8 cellular contexts compared by ENCODE assay signal in the genomic region with DNA sequence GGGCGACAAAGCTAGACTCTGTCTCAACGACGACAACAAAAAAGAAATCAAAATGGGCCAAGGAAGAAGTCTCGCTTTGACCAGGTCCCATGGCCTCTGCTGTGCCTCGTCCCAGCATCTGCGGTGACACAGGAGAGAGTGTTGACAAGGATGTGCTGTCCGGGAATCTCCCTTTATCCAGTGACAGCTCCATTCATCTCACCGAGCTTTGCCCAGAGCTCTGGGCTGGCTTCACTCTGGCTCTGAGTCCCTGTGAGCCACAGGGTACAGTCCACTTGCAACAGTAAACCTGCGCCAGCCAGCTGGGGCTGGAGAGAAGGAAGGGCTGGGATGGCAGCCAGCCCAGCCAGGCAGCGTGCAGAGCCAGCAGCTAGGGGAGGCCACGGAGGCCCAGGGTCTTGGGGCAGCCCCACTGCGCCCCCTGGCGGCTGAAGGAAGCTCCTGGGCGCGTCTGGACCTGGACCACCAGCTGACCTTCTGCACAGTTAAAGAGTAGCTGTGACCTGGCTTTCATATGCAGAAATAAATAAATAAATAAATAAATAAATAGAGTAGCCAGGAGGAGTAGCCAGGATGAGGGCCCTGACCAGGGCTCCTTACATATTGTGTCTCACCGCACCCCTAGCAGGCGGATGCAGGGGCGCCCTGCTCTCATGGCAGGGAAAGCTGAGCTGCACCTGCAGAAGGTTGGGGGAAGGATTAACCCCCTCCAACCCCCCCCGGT. TPM values are rescaled to one million over a fixed set of nuclear protein-coding genes. Genes with fewer than 3 reads are reported as not detected.
DNase-seq lines count a peak whose midpoint lies in the region; ATAC-seq, FAIRE-seq and TF ChIP-seq lines count a peak whose summit lies in the region.

No MANE protein-coding gene starts in this region.

- ATAC-seq in HG03108 (IDR thresholded peaks at IDR 0.05; ENCODE audit: unreplicated experiment) (peak; percentile 66), lower lobe of right lung (peak; percentile 97 to 98), HG03159 (IDR thresholded peaks at IDR 0.05; ENCODE audit: unreplicated experiment) (no peak)

- peaks cover under 1% of the 10 kb centered on the region for H3K36me3 ChIP-seq in lower lobe of right lung

- H3K27me3 ChIP-seq in lower lobe of right lung (ENCODE audit: low read depth) = no peaks in the 10 kb centered on the region

- no peaks in the 10 kb centered on the region for H3K9me3 ChIP-seq in lower lobe of right lung

- no peak overlapping the region for H3K4me3 ChIP-seq in lower lobe of right lung

- intact Hi-C loops in lower lobe of right lung (cut with DNase I) = no loop called here

- H3K27ac ChIP-seq in lower lobe of right lung = peak overlapping the region; percentile 26

- no peak for FAIRE-seq in D721Med (lab: Jason Lieb, UNC)

- DNase-seq in D721Med (ENCODE audit: insufficient read length, low spot score) = peak; percentile 44
- DNase-seq in NCI-H524 treated with DMSO at 0.1 percent for 48 hours (lab: John Stamatoyannopoulos, UW) = peak; percentile 83
- peak; percentile 61 to 66 for DNase-seq in activated CD4-positive, alpha-beta T cell treated with anti-CD3 and anti-CD28 coated beads, Interleukin-2, amount 50 U/mL, for 24 hours (ENCODE audit: low read depth in 1 of 2, low spot score in 1 of 2)
- peak; percentile 87 for DNase-seq in dedifferentiated amniotic fluid mesenchymal stem cell (ENCODE audit: extremely low spot score)
- DNase-seq in lower lobe of right lung = peak; percentile 94
- DNase-seq in stimulated activated CD4-positive, alpha-beta T cell treated with anti-CD3 and anti-CD28 coated beads, Interleukin-4, amount 100 ng/mL, for 48 hours (ENCODE audit: low read depth in 2 of 2) = peak; percentile 73 to 81

- peak; percentile 79 for TF ChIP-seq CTCF in D721Med (IDR thresholded peaks at IDR 0.05; ENCODE audit: insufficient read depth, missing control alignments)
- TF ChIP-seq CTCF in lower lobe of right lung (IDR thresholded peaks at IDR 0.05) = peak; percentile 95

- H3K4me1 ChIP-seq in lower lobe of right lung = peaks cover 24% of the 10 kb centered on the region

RNA-seq across cellular contexts. Expression of gene ENO1, which starts 29.7 kb away (rescaled TPM):
- 580 TPM for total RNA-seq in lower lobe of right lung

RNA-seq across cellular contexts. Expression of gene RERE, which starts 31.4 kb away (rescaled TPM):
- total RNA-seq in lower lobe of right lung = 88.5 TPM

Comparison
In these comparisons a context has a peak if more than half of its experiments do, and no peak if none do; other contexts are left out.
1. DNase-seq: peak in every context shown above with its lines; median percentile 94 in lower lobe of right lung; 87 in dedifferentiated amniotic fluid mesenchymal stem cell; 83 in NCI-H524 treated with DMSO at 0.1 percent for 48 hours; 77 in stimulated activated CD4-positive, alpha-beta T cell treated with anti-CD3 and anti-CD28 coated beads, Interleukin-4, amount 100 ng/mL, for 48 hours; 64 in activated CD4-positive, alpha-beta T cell treated with anti-CD3 and anti-CD28 coated beads, Interleukin-2, amount 50 U/mL, for 24 hours; 44 in D721Med.